ENCODE assay signal across 18 cellular contexts in genomic region chr2:137937778-137938177, GRCh38. TPM values are rescaled to one million over a fixed set of nuclear protein-coding genes. Genes with fewer than 3 reads are reported as not detected.
DNase-seq lines count a peak whose midpoint lies in the region; ATAC-seq lines count a peak whose summit lies in the region.
"Had no signal": no experiment of that assay in that cellular context is flagged by ENCODE, and none has a peak within 500 bp of the region (broad histone marks: within the 10 kb centered on the region; RNA-seq: fewer than 3 reads in every experiment).

No MANE protein-coding gene starts in this region.

- peak overlapping the region; percentile 29 for H3K14ac ChIP-seq in trophoblast cell (ENCODE audit: low read length)

- H3K4me2 ChIP-seq in trophoblast cell (ENCODE audit: low read length), result no peak overlapping the region

- DNase-seq in NCI-H2107 treated with DMSO at 0.1 percent for 48 hours (lab: John Stamatoyannopoulos, UW; ENCODE audit: unreplicated experiment) (peak; percentile 10), NCI-H2107 (lab: John Stamatoyannopoulos, UW) (no peak), H4 (ENCODE audit: low spot score) (peak; percentile 83), astrocyte of the hippocampus (ENCODE audit: low read depth, low spot score) (peak; percentile 69), trophoblast cell (no peak)
- no peak for DNase-seq in activated CD4-positive, CD25-positive, alpha-beta regulatory T cell treated with anti-CD3 and anti-CD28 coated beads, Interleukin-2, amount 50 U/mL, for 72 hours
- DNase-seq: 8988T, Caco-2, DND-41, MV-4-11, NCI-H1436, NCI-H2081, NCI-H446 treated with DMSO at 0.1 percent for 48 hours, NCI-H774, SHP77 treated with DMSO at 0.1 percent for 48 hours had no signal

- peak overlapping the region; percentile 8 for H2AFZ ChIP-seq in trophoblast cell (ENCODE audit: insufficient read depth, low read length, poor library complexity)

- no peaks in the 10 kb centered on the region for H3K36me3 ChIP-seq in trophoblast cell (ENCODE audit: control insufficient read depth in 1 of 2, insufficient read depth in 2 of 2, low read length in 2 of 2)

- peaks cover 30% of the 10 kb centered on the region for H3K79me1 ChIP-seq in trophoblast cell (ENCODE audit: low read length)

- no peaks in the 10 kb centered on the region for H3K79me2 ChIP-seq in trophoblast cell (ENCODE audit: control insufficient read depth, insufficient read depth, low read length, poor library complexity)

- no peak overlapping the region for H3K9ac ChIP-seq in trophoblast cell (ENCODE audit: low read length)

- no peak overlapping the region for H3K23ac ChIP-seq in trophoblast cell (ENCODE audit: low read length)

- no peak overlapping the region for H3K4me3 ChIP-seq in trophoblast cell (ENCODE audit: low read depth, low read length)

- H4K8ac ChIP-seq in trophoblast cell (ENCODE audit: low read depth, low read length), result no peak overlapping the region

- peak overlapping the region; percentile 25 for H2BK5ac ChIP-seq in trophoblast cell (ENCODE audit: low read depth, low read length, poor library complexity)

- H3K27me3 ChIP-seq in trophoblast cell (ENCODE audit: insufficient read depth, low read length), result no peaks in the 10 kb centered on the region

- H4K91ac ChIP-seq in trophoblast cell (ENCODE audit: low read depth, low read length), result peak overlapping the region; percentile 64

- no peak overlapping the region for H3K18ac ChIP-seq in trophoblast cell (ENCODE audit: low read length)

- H2BK12ac ChIP-seq in trophoblast cell (ENCODE audit: low read length), result peak overlapping the region; percentile 44

- H3K4ac ChIP-seq in trophoblast cell (ENCODE audit: low read depth, low read length), result no peak overlapping the region

- H3K4me1 ChIP-seq in trophoblast cell (ENCODE audit: control insufficient read depth in 1 of 2, insufficient read depth in 2 of 2, low read length in 2 of 2), result no peaks in the 10 kb centered on the region

- H2AK5ac ChIP-seq in trophoblast cell (ENCODE audit: low read length), result peak overlapping the region; percentile 21

- no peaks in the 10 kb centered on the region for H3K9me3 ChIP-seq in trophoblast cell (ENCODE audit: insufficient read depth, low read depth, low read length)

- no peak overlapping the region for H3K27ac ChIP-seq in trophoblast cell (ENCODE audit: low read depth, low read length)
- H3K27ac ChIP-seq: C4-2B had no signal

- H4K12ac ChIP-seq in trophoblast cell (ENCODE audit: low read depth, low read length), result no peak overlapping the region

- no CpG with 5 or more reads among the region's 3 CpGs for WGBS in trophoblast cell (ENCODE audit: extremely low coverage, insufficient coverage, insufficient read length)

- ATAC-seq in HG03432 (IDR thresholded peaks at IDR 0.05; ENCODE audit: unreplicated experiment) (no peak), GM19397 (IDR thresholded peaks at IDR 0.05; ENCODE audit: unreplicated experiment) (no peak)

- H2BK120ac ChIP-seq in trophoblast cell (ENCODE audit: insufficient read depth, low read length, poor library complexity), result peak overlapping the region; percentile 26

RNA-seq across cellular contexts. Expression of gene HNMT, which starts 26.5 kb away (rescaled TPM):
- total RNA-seq in H4 (2014; rRNA removed; shearing (Covaris generic)), result 44.0 and 86.7 TPM in 2 replicates
- polyA plus RNA-seq in trophoblast cell (2013), result 43.2 and 52.0 TPM in 2 replicates

Comparison
In these comparisons a context has a peak if more than half of its experiments do, and no peak if none do; other contexts are left out.
1. DNase-seq: peak in NCI-H2107 treated with DMSO at 0.1 percent for 48 hours (single experiment), H4 (single experiment) and astrocyte of the hippocampus (single experiment); none in NCI-H2107 (single experiment), trophoblast cell (0 of 2) and activated CD4-positive, CD25-positive, alpha-beta regulatory T cell treated with anti-CD3 and anti-CD28 coated beads, Interleukin-2, amount 50 U/mL, for 72 hours (single experiment).